ENCODE assay signal across 8 cellular contexts in genomic region chr7:140176811-140177702, GRCh38. TPM values are rescaled to one million over a fixed set of nuclear protein-coding genes. Genes with fewer than 3 reads are reported as not detected.
A peak's percentile ranks its signal among the peaks of the same experiment; 100 is the strongest.
DNase-seq lines count a peak whose midpoint lies in the region; ATAC-seq, FAIRE-seq and TF ChIP-seq lines count a peak whose summit lies in the region.

A gene with protein sequence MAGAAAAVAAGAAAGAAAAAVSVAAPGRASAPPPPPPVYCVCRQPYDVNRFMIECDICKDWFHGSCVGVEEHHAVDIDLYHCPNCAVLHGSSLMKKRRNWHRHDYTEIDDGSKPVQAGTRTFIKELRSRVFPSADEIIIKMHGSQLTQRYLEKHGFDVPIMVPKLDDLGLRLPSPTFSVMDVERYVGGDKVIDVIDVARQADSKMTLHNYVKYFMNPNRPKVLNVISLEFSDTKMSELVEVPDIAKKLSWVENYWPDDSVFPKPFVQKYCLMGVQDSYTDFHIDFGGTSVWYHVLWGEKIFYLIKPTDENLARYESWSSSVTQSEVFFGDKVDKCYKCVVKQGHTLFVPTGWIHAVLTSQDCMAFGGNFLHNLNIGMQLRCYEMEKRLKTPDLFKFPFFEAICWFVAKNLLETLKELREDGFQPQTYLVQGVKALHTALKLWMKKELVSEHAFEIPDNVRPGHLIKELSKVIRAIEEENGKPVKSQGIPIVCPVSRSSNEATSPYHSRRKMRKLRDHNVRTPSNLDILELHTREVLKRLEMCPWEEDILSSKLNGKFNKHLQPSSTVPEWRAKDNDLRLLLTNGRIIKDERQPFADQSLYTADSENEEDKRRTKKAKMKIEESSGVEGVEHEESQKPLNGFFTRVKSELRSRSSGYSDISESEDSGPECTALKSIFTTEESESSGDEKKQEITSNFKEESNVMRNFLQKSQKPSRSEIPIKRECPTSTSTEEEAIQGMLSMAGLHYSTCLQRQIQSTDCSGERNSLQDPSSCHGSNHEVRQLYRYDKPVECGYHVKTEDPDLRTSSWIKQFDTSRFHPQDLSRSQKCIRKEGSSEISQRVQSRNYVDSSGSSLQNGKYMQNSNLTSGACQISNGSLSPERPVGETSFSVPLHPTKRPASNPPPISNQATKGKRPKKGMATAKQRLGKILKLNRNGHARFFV (minus strand): TSS chr7:140176983. CDS start chr7:140176937, 46 bp downstream.

- H3K9me3 Mint-ChIP-seq in neural progenitor cell = peaks cover 2% of the 10 kb centered on the region
- H3K9me3 Mint-ChIP-seq in stimulated activated naive CD8-positive, alpha-beta T cell treated with anti-CD3 and anti-CD28 coated beads, Interleukin-15, amount 100 ng/mL, for 72 hours = peaks cover 0 to 7% of the 10 kb centered on the region in 2 donors

- H3K27ac ChIP-seq in SJCRH30 (no peak within 1 kb of the TSS; the same call in 1 of the 2 replicates), neural progenitor cell (peak within 1 kb of the TSS; percentile 79)

- peak within 1 kb of the TSS; percentile 92 for H3K4me3 Mint-ChIP-seq in neural progenitor cell
- peak within 1 kb of the TSS; percentile 96 to 99 for H3K4me3 Mint-ChIP-seq in stimulated activated naive CD8-positive, alpha-beta T cell treated with anti-CD3 and anti-CD28 coated beads, Interleukin-15, amount 100 ng/mL, for 72 hours

- H3K9me3 ChIP-seq in MG63 (no peaks in the 10 kb centered on the region), SJCRH30 (replicated peaks) (no peaks in the 10 kb centered on the region), neural progenitor cell (ENCODE audit: low read depth) (no peaks in the 10 kb centered on the region)

- H2AFZ ChIP-seq in neural progenitor cell (replicated peaks) = peak within 1 kb of the TSS; percentile 93

- H3K36me3 ChIP-seq in MG63 = no peaks in the 10 kb centered on the region
- no peaks in the 10 kb centered on the region for H3K36me3 ChIP-seq in SJCRH30
- no peaks in the 10 kb centered on the region for H3K36me3 ChIP-seq in neural progenitor cell

- peak; percentile 53; the same call in 1 of the 2 replicates for TF ChIP-seq POLR2A in H54 (IDR thresholded peaks at IDR 0.05; ENCODE audit: low read depth, low read length)

- FAIRE-seq in H54 (lab: Jason Lieb, UNC) = no peak

- peaks cover 27% of the 10 kb centered on the region for H3K79me2 ChIP-seq in neural progenitor cell (ENCODE audit: low read depth)

- no peaks in the 10 kb centered on the region for H3K27me3 ChIP-seq in MG63
- no peaks in the 10 kb centered on the region for H3K27me3 ChIP-seq in SJCRH30
- H3K27me3 ChIP-seq in neural progenitor cell = peaks cover 33% of the 10 kb centered on the region

- peak; percentile 92 for DNase-seq in Daoy (ENCODE audit: low read depth)
- DNase-seq in H54 (ENCODE audit: insufficient read length, low spot score) = peak; percentile 84
- DNase-seq in MG63 = peak; percentile 82
- peak; percentile 76 to 87 for DNase-seq in SJCRH30
- DNase-seq in activated gamma-delta T cell treated with Interleukin-2 at 50 U/mL for 16 hours = peak; percentile 84
- DNase-seq in foreskin fibroblast = peak; percentile 96 to 98
- DNase-seq in neural progenitor cell (ENCODE audit: low spot score) = peak; percentile 97
- DNase-seq in stimulated activated naive CD8-positive, alpha-beta T cell treated with anti-CD3 and anti-CD28 coated beads, Interleukin-15, amount 100 ng/mL, for 72 hours = peak; percentile 93

- H3K4me2 ChIP-seq in neural progenitor cell = peak within 1 kb of the TSS; percentile 87

- ATAC-seq in stimulated activated naive CD8-positive, alpha-beta T cell treated with anti-CD3 and anti-CD28 coated beads, Interleukin-15, amount 100 ng/mL, for 72 hours = peak; percentile 84

- TF ChIP-seq CTCF in foreskin fibroblast (IDR thresholded peaks at IDR 0.05; ENCODE audit: low read depth, low read length) = no peak
- TF ChIP-seq CTCF in neural progenitor cell (IDR thresholded peaks at IDR 0.05) = no peak

- peaks cover 1% of the 10 kb centered on the region for H3K36me3 Mint-ChIP-seq in neural progenitor cell

- H3K27ac Mint-ChIP-seq in neural progenitor cell = no peak within 1 kb of the TSS
- H3K27ac Mint-ChIP-seq in stimulated activated naive CD8-positive, alpha-beta T cell treated with anti-CD3 and anti-CD28 coated beads, Interleukin-15, amount 100 ng/mL, for 72 hours = peak within 1 kb of the TSS; percentile 94 to 97

- H3K9ac ChIP-seq in neural progenitor cell = peak within 1 kb of the TSS; percentile 7

- H3K4me1 ChIP-seq in SJCRH30 (no peaks in the 10 kb centered on the region), neural progenitor cell (peaks cover 7% of the 10 kb centered on the region)

- H3K27me3 Mint-ChIP-seq in neural progenitor cell (ENCODE audit: insufficient read depth, low read depth) = peaks cover 12% of the 10 kb centered on the region
- H3K27me3 Mint-ChIP-seq in stimulated activated naive CD8-positive, alpha-beta T cell treated with anti-CD3 and anti-CD28 coated beads, Interleukin-15, amount 100 ng/mL, for 72 hours = peaks cover 8% of the 10 kb centered on the region

- H3K4me3 ChIP-seq in MG63 (peak within 1 kb of the TSS; percentile 59), SJCRH30 (peak within 1 kb of the TSS; percentile 69), foreskin fibroblast (ENCODE audit: low read depth in 1 of 2, low read length in 2 of 2) (peak within 1 kb of the TSS; percentile 85 to 88), neural progenitor cell (peak within 1 kb of the TSS; percentile 88)

- peaks cover 13% of the 10 kb centered on the region for H4K20me1 ChIP-seq in neural progenitor cell (ENCODE audit: low read depth)

- H3K4me1 Mint-ChIP-seq in neural progenitor cell = peaks cover 7% of the 10 kb centered on the region
- H3K4me1 Mint-ChIP-seq in stimulated activated naive CD8-positive, alpha-beta T cell treated with anti-CD3 and anti-CD28 coated beads, Interleukin-15, amount 100 ng/mL, for 72 hours = peaks cover 33% of the 10 kb centered on the region

- H3F3A ChIP-seq in neural progenitor cell (ENCODE audit: low read depth) = peaks cover 21% of the 10 kb centered on the region

RNA-seq across cellular contexts. Expression of the gene that starts here (rescaled TPM):
- 2.2 and 6.5 TPM in 2 replicates for total RNA-seq in Daoy (2014; rRNA removed; shearing (Covaris generic))
- total RNA-seq in MG63 (2014; rRNA removed; shearing (Covaris generic); ENCODE audit: low replicate concordance) = 0.39 and 0.46 TPM in 2 replicates
- total RNA-seq in SJCRH30 (2014; rRNA removed; shearing (Covaris generic)) = 1.8 TPM in 2 replicates
- 10.5 and 13.6 TPM in 2 replicates for total RNA-seq in neural progenitor cell (ENCODE audit: low replicate concordance)

Comparison
In these comparisons a context has a peak if more than half of its experiments do, and no peak if none do; other contexts are left out.
1. Peak in DNase-seq and H3K4me3 ChIP-seq in MG63; RNA of the gene not detected or under 1 TPM.